In the genomic region with DNA sequence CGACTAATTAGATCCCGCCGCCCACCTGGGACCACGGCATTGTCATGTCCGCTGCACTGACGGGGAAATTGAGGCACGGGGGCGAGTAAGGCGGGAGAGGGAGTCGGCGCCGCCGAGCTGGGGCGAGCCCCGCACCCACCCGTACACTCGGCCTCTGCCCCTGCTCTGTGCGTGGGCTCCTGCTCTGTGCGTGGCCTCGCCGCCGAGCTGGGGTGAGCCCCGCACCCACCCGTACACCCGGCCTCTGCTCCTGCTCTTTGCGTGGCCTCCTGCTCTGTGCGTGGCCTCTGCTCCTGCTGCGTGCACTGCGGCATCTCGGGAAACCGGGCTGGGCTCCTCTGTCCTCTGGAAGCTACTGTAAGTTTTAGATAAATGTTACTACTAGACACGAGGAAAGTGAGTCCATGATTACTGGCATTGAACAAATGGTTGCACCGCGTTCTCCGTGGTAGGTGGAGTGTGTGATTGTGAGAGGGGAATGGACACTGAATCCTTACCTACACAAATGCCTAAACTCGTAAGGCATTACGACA, we compare ENCODE assay signal across 1 cellular context.
TF ChIP-seq lines count a peak whose summit lies in the region.

No MANE protein-coding gene starts in this region.

TF ChIP-seq in GM23338, 12 proteins besides CTCF, POLR2A, EP300 and RAD21:
- TF ChIP-seq, protein P1, sequence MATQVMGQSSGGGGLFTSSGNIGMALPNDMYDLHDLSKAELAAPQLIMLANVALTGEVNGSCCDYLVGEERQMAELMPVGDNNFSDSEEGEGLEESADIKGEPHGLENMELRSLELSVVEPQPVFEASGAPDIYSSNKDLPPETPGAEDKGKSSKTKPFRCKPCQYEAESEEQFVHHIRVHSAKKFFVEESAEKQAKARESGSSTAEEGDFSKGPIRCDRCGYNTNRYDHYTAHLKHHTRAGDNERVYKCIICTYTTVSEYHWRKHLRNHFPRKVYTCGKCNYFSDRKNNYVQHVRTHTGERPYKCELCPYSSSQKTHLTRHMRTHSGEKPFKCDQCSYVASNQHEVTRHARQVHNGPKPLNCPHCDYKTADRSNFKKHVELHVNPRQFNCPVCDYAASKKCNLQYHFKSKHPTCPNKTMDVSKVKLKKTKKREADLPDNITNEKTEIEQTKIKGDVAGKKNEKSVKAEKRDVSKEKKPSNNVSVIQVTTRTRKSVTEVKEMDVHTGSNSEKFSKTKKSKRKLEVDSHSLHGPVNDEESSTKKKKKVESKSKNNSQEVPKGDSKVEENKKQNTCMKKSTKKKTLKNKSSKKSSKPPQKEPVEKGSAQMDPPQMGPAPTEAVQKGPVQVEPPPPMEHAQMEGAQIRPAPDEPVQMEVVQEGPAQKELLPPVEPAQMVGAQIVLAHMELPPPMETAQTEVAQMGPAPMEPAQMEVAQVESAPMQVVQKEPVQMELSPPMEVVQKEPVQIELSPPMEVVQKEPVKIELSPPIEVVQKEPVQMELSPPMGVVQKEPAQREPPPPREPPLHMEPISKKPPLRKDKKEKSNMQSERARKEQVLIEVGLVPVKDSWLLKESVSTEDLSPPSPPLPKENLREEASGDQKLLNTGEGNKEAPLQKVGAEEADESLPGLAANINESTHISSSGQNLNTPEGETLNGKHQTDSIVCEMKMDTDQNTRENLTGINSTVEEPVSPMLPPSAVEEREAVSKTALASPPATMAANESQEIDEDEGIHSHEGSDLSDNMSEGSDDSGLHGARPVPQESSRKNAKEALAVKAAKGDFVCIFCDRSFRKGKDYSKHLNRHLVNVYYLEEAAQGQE (IDR thresholded peaks at IDR 0.05; ENCODE audit: unreplicated experiment): no peak
- TF ChIP-seq ZNF331 (CRISPR knock-in tag; IDR thresholded peaks at IDR 0.05; ENCODE audit: low read depth) (no peak), STAT1 (IDR thresholded peaks at IDR 0.05; ENCODE audit: unreplicated experiment) (no peak), NANOG (IDR thresholded peaks at IDR 0.05; ENCODE audit: borderline replicate concordance) (no peak)
